In the genomic region with DNA sequence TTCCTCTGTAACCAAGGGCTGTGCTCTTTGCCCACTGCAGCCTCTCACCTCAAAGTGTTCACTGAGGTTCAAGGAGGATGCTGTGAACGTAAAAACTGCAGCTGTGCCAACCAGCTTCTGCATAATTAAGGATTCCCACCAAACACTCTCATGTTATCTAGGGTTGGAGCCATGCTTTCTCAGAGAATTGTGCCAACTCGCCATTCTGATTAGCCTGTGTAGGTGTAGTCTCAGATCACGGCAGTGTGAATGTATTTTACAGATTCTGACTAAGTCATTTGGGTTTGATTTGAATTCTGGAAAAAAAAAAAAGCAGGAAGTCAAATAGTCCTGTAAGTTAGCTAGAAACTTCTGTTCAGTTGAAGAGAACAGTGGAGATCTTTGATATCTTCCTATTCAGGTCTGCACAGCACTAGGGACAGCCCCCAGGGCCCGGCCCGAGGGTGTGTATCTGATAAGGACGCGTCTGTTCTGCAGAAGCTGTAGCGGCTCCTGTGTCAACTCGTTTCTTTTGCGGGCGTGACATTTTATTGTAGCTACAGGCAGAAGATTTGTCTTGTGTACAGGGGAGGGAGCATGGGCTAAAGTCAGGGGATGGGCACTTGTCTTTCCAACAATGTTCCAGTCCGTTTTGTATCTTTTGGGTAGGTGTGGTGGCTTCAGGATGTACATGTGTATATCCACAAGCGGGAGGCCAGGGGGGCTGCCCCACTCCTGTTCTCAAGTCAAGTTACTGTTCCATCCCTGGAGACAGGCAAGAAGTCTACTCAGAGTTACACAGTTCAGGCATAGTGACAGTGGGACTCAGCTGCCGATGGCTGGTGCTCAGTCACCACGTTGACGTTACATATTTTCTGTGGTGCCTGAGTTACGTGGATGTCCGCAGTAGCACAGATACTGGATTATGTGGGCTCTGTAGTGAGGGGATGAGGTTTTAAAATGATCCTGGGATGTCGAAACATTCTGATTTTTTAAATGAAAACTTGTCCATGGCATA, we compare ENCODE assay signal across 12 cellular contexts. TPM values are rescaled to one million over a fixed set of nuclear protein-coding genes. Genes with fewer than 3 reads are reported as not detected.
DNase-seq lines count a peak whose midpoint lies in the region; ATAC-seq and TF ChIP-seq lines count a peak whose summit lies in the region.
"Had no signal": no experiment of that assay in that cellular context is flagged by ENCODE, and none has a peak within 500 bp of the region (broad histone marks: within the 10 kb centered on the region; RNA-seq: fewer than 3 reads in every experiment).

No MANE protein-coding gene starts in this region.

- no peak for TF ChIP-seq CTCF in foreskin keratinocyte (conservative IDR thresholded peaks at IDR 0.05)

- peaks cover 95% of the 10 kb centered on the region for H3K36me3 Mint-ChIP-seq in activated naive CD8-positive, alpha-beta T cell treated with anti-CD3 and anti-CD28 coated beads for 36 hours

- no peaks in the 10 kb centered on the region for H3K4me1 ChIP-seq in foreskin keratinocyte

- H3K27me3 Mint-ChIP-seq in activated naive CD8-positive, alpha-beta T cell treated with anti-CD3 and anti-CD28 coated beads for 36 hours, result no peaks in the 10 kb centered on the region

- peaks cover 88% of the 10 kb centered on the region for H3K4me1 Mint-ChIP-seq in activated naive CD8-positive, alpha-beta T cell treated with anti-CD3 and anti-CD28 coated beads for 36 hours

- H3K9me3 Mint-ChIP-seq in activated naive CD8-positive, alpha-beta T cell treated with anti-CD3 and anti-CD28 coated beads for 36 hours, result no peaks in the 10 kb centered on the region

- H3K27ac ChIP-seq in foreskin keratinocyte, result no peak overlapping the region
- H3K27ac ChIP-seq: brain microvascular endothelial cell, SJSA1 had no signal

- H3K27ac Mint-ChIP-seq in activated naive CD8-positive, alpha-beta T cell treated with anti-CD3 and anti-CD28 coated beads for 36 hours, result peak overlapping the region; percentile 94

- TF ChIP-seq POLR2A in GM18505 (IDR thresholded peaks at IDR 0.05; ENCODE audit: borderline replicate concordance, extremely low read depth, insufficient read depth, insufficient read length), result peak; percentile 73

- ATAC-seq in GM18505 (IDR thresholded peaks at IDR 0.05; ENCODE audit: unreplicated experiment) (no peak), HG03135 (IDR thresholded peaks at IDR 0.05; ENCODE audit: unreplicated experiment) (no peak), foreskin keratinocyte (no peak)
- peak; percentile 56 to 58 for ATAC-seq in activated CD4-positive, CD25-positive, alpha-beta regulatory T cell treated with anti-CD3 and anti-CD28 coated beads, Interleukin-2, amount 50 U/mL, for 24 hours
- ATAC-seq: right cardiac atrium had no signal

- peak; percentile 65 for DNase-seq in activated naive CD8-positive, alpha-beta T cell treated with anti-CD3 and anti-CD28 coated beads for 36 hours
- peak; percentile 45 for DNase-seq in stimulated activated CD8-positive, alpha-beta memory T cell treated with anti-CD3 and anti-CD28 coated beads, Interleukin-4, amount 100 ng/mL, for 24 hours (ENCODE audit: low read depth)
- DNase-seq in NCI-H128 (lab: John Stamatoyannopoulos, UW; ENCODE audit: unreplicated experiment) (no peak), NCI-H2196 treated with DMSO at 0.1 percent for 48 hours (lab: John Stamatoyannopoulos, UW; ENCODE audit: unreplicated experiment) (no peak), foreskin keratinocyte (no peak)
- DNase-seq: brain microvascular endothelial cell, NCI-H526 treated with DMSO at 0.1 percent for 48 hours, right cardiac atrium had no signal

- peak overlapping the region; percentile 67 for H3K4me3 Mint-ChIP-seq in activated naive CD8-positive, alpha-beta T cell treated with anti-CD3 and anti-CD28 coated beads for 36 hours

- peaks cover 18% of the 10 kb centered on the region for H3K27me3 ChIP-seq in foreskin keratinocyte

RNA-seq across cellular contexts. Expression of gene IRF4, which starts 12.4 kb away (rescaled TPM):
- total RNA-seq in activated naive CD8-positive, alpha-beta T cell treated with anti-CD3 and anti-CD28 coated beads for 36 hours, result 100 to 1,000 TPM; 432 to 438 TPM
- total RNA-seq in foreskin keratinocyte, result not detected in 2 replicates
- polyA plus RNA-seq in foreskin keratinocyte, result not detected in 2 replicates

Comparison
In these comparisons a context has a peak if more than half of its experiments do, and no peak if none do; other contexts are left out.
1. ATAC-seq: peak in activated CD4-positive, CD25-positive, alpha-beta regulatory T cell treated with anti-CD3 and anti-CD28 coated beads, Interleukin-2, amount 50 U/mL, for 24 hours (2 of 2); none in GM18505 (single experiment), HG03135 (single experiment) and foreskin keratinocyte (single experiment).
2. DNase-seq: peak in activated naive CD8-positive, alpha-beta T cell treated with anti-CD3 and anti-CD28 coated beads for 36 hours (single experiment) and stimulated activated CD8-positive, alpha-beta memory T cell treated with anti-CD3 and anti-CD28 coated beads, Interleukin-4, amount 100 ng/mL, for 24 hours (single experiment); none in NCI-H128 (single experiment), NCI-H2196 treated with DMSO at 0.1 percent for 48 hours (single experiment) and foreskin keratinocyte (0 of 2).
3. RNA of gene IRF4, which starts 12.4 kb away (total RNA-seq): 432 to 438 TPM in activated naive CD8-positive, alpha-beta T cell treated with anti-CD3 and anti-CD28 coated beads for 36 hours; not detected in foreskin keratinocyte; every median in the first group is over 100 times any median in the second.